Comparison of ENCODE assay signal across 14 cellular contexts in genomic region chr12:95143784-95144205, GRCh38.
A peak's percentile ranks its signal among the peaks of the same experiment; 100 is the strongest.
DNase-seq lines count a peak whose midpoint lies in the region; ATAC-seq and TF ChIP-seq lines count a peak whose summit lies in the region.
"Had no signal": no experiment of that assay in that cellular context is flagged by ENCODE, and none has a peak within 500 bp of the region (broad histone marks: within the 10 kb centered on the region; RNA-seq: fewer than 3 reads in every experiment).

No MANE protein-coding gene starts in this region.

- H3K36me3 ChIP-seq in heart right ventricle = peaks cover 0 to 10% (median 0%) of the 10 kb centered on the region in 9 donors
- H3K36me3 ChIP-seq: tibial nerve had no signal

- intact Hi-C loops in heart right ventricle (cut with DNase I) = loop anchor here in 3 of 10 donors (5.0 to 10.0 kb wide), 2 partner anchors 71 to 74 kb away; partner anchors contain the start of genes FGD6 (in 3 of the 3) and VEZT (in 3 of the 3)

- H3K27me3 Mint-ChIP-seq in nephron (ENCODE audit: low read depth) = no peaks in the 10 kb centered on the region

- H3K9me3 ChIP-seq in heart right ventricle = no peaks in the 10 kb centered on the region
- H3K9me3 ChIP-seq: tibial nerve had no signal

- peaks cover 44% of the 10 kb centered on the region for H3K4me1 Mint-ChIP-seq in nephron

- peak overlapping the region in 9 of 10 donors; percentile 22 to 83 (median 53) for H3K27ac ChIP-seq in heart right ventricle
- H3K27ac ChIP-seq: tibial nerve had no signal

- peak; percentile 76 to 95 (median 84) for ATAC-seq in heart right ventricle
- ATAC-seq: left colon had no signal

- TF ChIP-seq CTCF in AG10803 (conservative IDR thresholded peaks at IDR 0.05; ENCODE audit: low read length) (no peak; the same call in 1 of the 2 replicates), heart right ventricle (IDR thresholded peaks at IDR 0.05) (peak in 1 of 9 donors; percentile 11), nephron (IDR thresholded peaks at IDR 0.05; ENCODE audit: unreplicated experiment in 3 of 3) (no peak)

- peak overlapping the region; percentile 35 to 88 (median 83) for H3K27ac Mint-ChIP-seq in nephron

- DNase-seq in AG10803 (ENCODE audit: low read depth) = peak; percentile 46
- peak; percentile 17 for DNase-seq in astrocyte of the hippocampus (ENCODE audit: low read depth, low spot score)
- peak in 1 of 2 donors; percentile 38 for DNase-seq in heart right ventricle
- DNase-seq in DMS79 (lab: John Stamatoyannopoulos, UW) = no peak
- DNase-seq in activated CD4-positive, CD25-positive, alpha-beta regulatory T cell treated with anti-CD3 and anti-CD28 coated beads, Interleukin-2, amount 50 U/mL, for 72 hours = no peak
- DNase-seq in C1 segment of cervical spinal cord (lab: John Stamatoyannopoulos, UW) = no peak
- DNase-seq in hypothalamus (lab: John Stamatoyannopoulos, UW) = no peak
- DNase-seq: activated CD4-positive, alpha-beta T cell treated with anti-CD3 and anti-CD28 coated beads, Interleukin-2, amount 50 U/mL, for 4 hours; anterior cingulate cortex; left colon; NK-92 treated with Interleukin-12 subunit alpha and Interleukin-12 subunit beta, amount 100 ng/mL, for 24 hours; SHP77 had no signal

- WGBS in heart right ventricle, 2 donors = 11 to 14% methylated on average over 3 of the region's 3 CpGs

- H3K4me3 Mint-ChIP-seq in nephron = no peak overlapping the region

- no peak overlapping the region for H3K4me3 ChIP-seq in AG10803 (ENCODE audit: low read length)
- no peak overlapping the region for H3K4me3 ChIP-seq in heart right ventricle
- H3K4me3 ChIP-seq: tibial nerve had no signal

- peaks cover 22% of the 10 kb centered on the region for H3K36me3 Mint-ChIP-seq in nephron (ENCODE audit: low read depth)

- no peaks in the 10 kb centered on the region for H3K9me3 Mint-ChIP-seq in nephron

- peaks cover 0 to 29% (median 17%) of the 10 kb centered on the region in 9 donors for H3K4me1 ChIP-seq in heart right ventricle

- H3K27me3 ChIP-seq in heart right ventricle = no peaks in the 10 kb centered on the region
- H3K27me3 ChIP-seq: tibial nerve had no signal

Comparison
In these comparisons a context has a peak if more than half of its experiments do, and no peak if none do; other contexts are left out.
1. DNase-seq: peak in AG10803 (single experiment) and astrocyte of the hippocampus (single experiment); none in DMS79 (single experiment), activated CD4-positive, CD25-positive, alpha-beta regulatory T cell treated with anti-CD3 and anti-CD28 coated beads, Interleukin-2, amount 50 U/mL, for 72 hours (single experiment), C1 segment of cervical spinal cord (0 of 14) and hypothalamus (0 of 51).